In genomic region chr19:43499042-43499441, GRCh38 we compare ENCODE assay signal across 1 cellular context.
TF ChIP-seq lines count a peak whose summit lies in the region.

No MANE protein-coding gene starts in this region.

TF ChIP-seq in liver, 16 proteins besides CTCF, POLR2A, EP300 and RAD21 (continued from another document):
- peak; percentile 85 for TF ChIP-seq REST (IDR thresholded peaks at IDR 0.05)
- TF ChIP-seq HNF4A (conservative IDR thresholded peaks at IDR 0.05) = peak; percentile 99 to 100
- peak; percentile 97 for TF ChIP-seq SP1 (IDR thresholded peaks at IDR 0.05)
- TF ChIP-seq MAX (IDR thresholded peaks at IDR 0.05) = peak; percentile 99
- TF ChIP-seq ZBTB33 (IDR thresholded peaks at IDR 0.05) = peak; percentile 40
- TF ChIP-seq HNF4G (IDR thresholded peaks at IDR 0.05) = peak; percentile 99
- no peak for TF ChIP-seq TAF1 (conservative IDR thresholded peaks at IDR 0.05)
- TF ChIP-seq GABPA (IDR thresholded peaks at IDR 0.05 in 1 of 2, conservative IDR thresholded peaks at IDR 0.05 in 1 of 2) = peak in 1 of 2 donors; percentile 55
- TF ChIP-seq ATF3 (IDR thresholded peaks at IDR 0.05) = no peak
- peak; percentile 86 for TF ChIP-seq YY1 (IDR thresholded peaks at IDR 0.05)
- TF ChIP-seq EGR1 (IDR thresholded peaks at IDR 0.05; ENCODE audit: low read depth in 2 of 2) = peak; percentile 71 to 94
- TF ChIP-seq NR2F2 (IDR thresholded peaks at IDR 0.05) = peak; percentile 67
- peak; percentile 94 to 95 for TF ChIP-seq RXRA (IDR thresholded peaks at IDR 0.05)
- TF ChIP-seq FOXA1 (IDR thresholded peaks at IDR 0.05) = peak; percentile 83
- peak; percentile 81 for TF ChIP-seq FOXA2 (IDR thresholded peaks at IDR 0.05)
